In genomic region chr6:105135907-105136432, GRCh38 we compare ENCODE assay signal across 8 cellular contexts. TPM values are rescaled to one million over a fixed set of nuclear protein-coding genes. Genes with fewer than 3 reads are reported as not detected.
A peak's percentile ranks its signal among the peaks of the same experiment; 100 is the strongest.
DNase-seq lines count a peak whose midpoint lies in the region; ATAC-seq and TF ChIP-seq lines count a peak whose summit lies in the region.

No MANE protein-coding gene starts in this region.

- H3K4me1 ChIP-seq in ovary (ENCODE audit: insufficient read depth): no peaks in the 10 kb centered on the region

- no peak for TF ChIP-seq EP300 in ovary (IDR thresholded peaks at IDR 0.05)

- H3K4me3 ChIP-seq in fibroblast of mammary gland (ENCODE audit: control insufficient read depth, low read depth, low read length): peak overlapping the region; percentile 65
- peak overlapping the region; percentile 95 for H3K4me3 ChIP-seq in ovary

- no peak for DNase-seq in RWPE1 (ENCODE audit: low spot score)
- peak; percentile 16 for DNase-seq in fibroblast of mammary gland (ENCODE audit: low read depth)
- no peak for DNase-seq in ovary
- DNase-seq in middle frontal gyrus (ENCODE audit: extremely low spot score, low spot score): no peak
- DNase-seq in dermis blood vessel endothelial cell: no peak
- DNase-seq in activated gamma-delta T cell (lab: John Stamatoyannopoulos, UW): no peak

- intact Hi-C loops in ovary (cut with DNase I): no loop called here

- peak overlapping the region; percentile 63 for H3K27ac ChIP-seq in RWPE1
- peak overlapping the region in 1 of 2 donors; percentile 13 for H3K27ac ChIP-seq in ovary

- no peak for TF ChIP-seq POLR2A in ovary (IDR thresholded peaks at IDR 0.05)

- H3K27me3 ChIP-seq in ovary: no peaks in the 10 kb centered on the region

- ATAC-seq in GM19463 (IDR thresholded peaks at IDR 0.05; ENCODE audit: unreplicated experiment) (peak; percentile 2), HG02798 (IDR thresholded peaks at IDR 0.05; ENCODE audit: poor library complexity, unreplicated experiment) (no peak)

- WGBS in ovary, 3 donors: 7 to 10% (median 10%) methylated on average over 19 to 24 of the region's 24 CpGs

- no peak for TF ChIP-seq CTCF in RWPE1 (conservative IDR thresholded peaks at IDR 0.05; ENCODE audit: low read depth)
- no peak for TF ChIP-seq CTCF in fibroblast of mammary gland (conservative IDR thresholded peaks at IDR 0.05; ENCODE audit: control insufficient read depth, insufficient read depth, low read depth, low read length)
- no peak for TF ChIP-seq CTCF in ovary (IDR thresholded peaks at IDR 0.05)

- CTCF ChIA-PET in RWPE1 (lab: Yijun Ruan, JAX): interaction anchor here (0.7 to 1.2 kb wide), 4 partner anchors 23 to 228 kb away, joined by 3 to 4 read pairs (median 4); no protein-coding TSS in a partner anchor

- H3K36me3 ChIP-seq in ovary: no peaks in the 10 kb centered on the region

- H3K9me3 ChIP-seq in ovary: no peaks in the 10 kb centered on the region

- POLR2A ChIA-PET in RWPE1 (lab: Yijun Ruan, JAX; ENCODE audit: low non-redundant PET): interaction anchor here (0.7 kb wide), 1 partner anchor 287 kb away, joined by 6 read pairs; no protein-coding TSS in a partner anchor

RNA-seq across cellular contexts. Expression of gene POPDC3, which starts 43.8 kb away (rescaled TPM):
- total RNA-seq in ovary (under 1 TPM in 1 of 7 donors, not detected in 6; 0.45 TPM), dermis blood vessel endothelial cell (0.17 TPM in 1 of 2 replicates, not detected in the other)
- polyA plus RNA-seq in ovary: 1 to 10 TPM in 1 of 2 donors, under 1 TPM in 1; 0.15 to 3.1 TPM
